ENCODE assay signal across 21 cellular contexts in the genomic region with DNA sequence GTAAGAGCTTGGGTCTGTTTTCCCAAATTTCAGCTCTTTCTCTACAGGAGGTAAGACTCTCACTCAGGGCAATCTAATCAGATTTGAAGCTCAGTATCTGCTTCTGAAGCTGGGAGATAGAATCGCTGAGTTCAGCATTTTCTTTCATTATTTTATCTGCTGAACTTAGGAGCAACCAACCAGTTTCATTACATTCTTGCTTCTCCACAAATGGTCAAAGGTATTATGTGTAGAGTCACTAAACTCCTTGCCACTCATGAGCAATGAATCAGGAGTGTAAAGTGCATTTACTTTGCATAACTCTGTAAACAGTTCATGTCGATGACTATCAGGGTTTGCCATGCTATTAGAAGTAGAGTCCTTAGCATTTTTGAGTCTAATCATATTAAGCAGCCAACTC.
DNase-seq lines count a peak whose midpoint lies in the region; ATAC-seq, FAIRE-seq and TF ChIP-seq lines count a peak whose summit lies in the region.
"Had no signal": no experiment of that assay in that cellular context is flagged by ENCODE, and none has a peak within 500 bp of the region (broad histone marks: within the 10 kb centered on the region; RNA-seq: fewer than 3 reads in every experiment).

No MANE protein-coding gene starts in this region.

- H4K5ac ChIP-seq in H1 (ENCODE audit: insufficient read length, low read depth, low read length): no peak overlapping the region

- no peak overlapping the region for H2BK5ac ChIP-seq in H1 (ENCODE audit: low read depth, low read length)

- no TSS peak for BruUV-seq in PC-3 (replicated peaks; lab: Mats Ljungman, UMichigan)

- TF ChIP-seq RAD21 in A549 (conservative IDR thresholded peaks at IDR 0.05 in 1 of 2, IDR thresholded peaks at IDR 0.05 in 1 of 2): no peak
- no peak for TF ChIP-seq RAD21 in H1 (IDR thresholded peaks at IDR 0.05 in 1 of 2, conservative IDR thresholded peaks at IDR 0.05 in 1 of 2; ENCODE audit: low read depth in 2 of 2, low read length in 2 of 2)

- H3K4me1 ChIP-seq in A549 (no peaks in the 10 kb centered on the region), PC-3 (ENCODE audit: insufficient read depth, low read length) (no peaks in the 10 kb centered on the region), H1 (replicated peaks in 1 of 4; ENCODE audit: control insufficient read depth in 3 of 4, insufficient read depth in 4 of 4, low read length in 3 of 4) (peaks cover 0 to 7% (median under 1%) of the 10 kb centered on the region in 4 experiments; a peak in 2 of 7 replicates)

- CTCF ChIA-PET in A549 (lab: Yijun Ruan, JAX) (no interaction called here), PC-3 (lab: Charles Lee) (no interaction called here), H1 (lab: Charles Lee; ENCODE audit: partially characterized antibody) (interaction anchor here (1.1 to 1.9 kb wide), 2 partner anchors 12 to 25 kb away, joined by 3 to 4 read pairs; no protein-coding TSS in a partner anchor)

- H2BK12ac ChIP-seq in H1 (ENCODE audit: low read depth, low read length): no peak overlapping the region

- peak; percentile 39 for FAIRE-seq in A549 (lab: Jason Lieb, UNC)
- no peak for FAIRE-seq in H1 (lab: Jason Lieb, UNC)
- FAIRE-seq: GM12891, GM18507 had no signal

- H3K9me2 ChIP-seq in PC-3 (replicated peaks; ENCODE audit: low read length): no peaks in the 10 kb centered on the region

- H3K14ac ChIP-seq in H1 (ENCODE audit: insufficient read length): no peak overlapping the region

- no peak overlapping the region for H3K4ac ChIP-seq in H1 (replicated peaks; ENCODE audit: insufficient read length, low read depth, low read length)

- TF ChIP-seq CTCF in A549 (IDR thresholded peaks at IDR 0.05) (no peak), PC-3 (conservative IDR thresholded peaks at IDR 0.05; ENCODE audit: low read depth, low read length) (no peak), H1 (IDR thresholded peaks at IDR 0.05; ENCODE audit: control extremely low read depth in 1 of 3, insufficient read depth in 1 of 3, low read depth in 1 of 3, low read length in 3 of 3) (no peak)

- H3K36me3 ChIP-seq in PC-3 (ENCODE audit: low read depth, low read length): no peaks in the 10 kb centered on the region
- no peaks in the 10 kb centered on the region for H3K36me3 ChIP-seq in H1 (ENCODE audit: control insufficient read depth in 2 of 4, insufficient read depth in 4 of 4, low read length in 3 of 4)

- H4K8ac ChIP-seq in H1 (ENCODE audit: extremely low read depth, insufficient read depth, low read length): no peak overlapping the region

- DNase-seq in A549 (ENCODE audit: low read depth in 1 of 2, low spot score in 1 of 2): no peak
- DNase-seq in PC-3: peak; percentile 57
- DNase-seq in H1 (ENCODE audit: low read depth in 1 of 2, low spot score in 2 of 2): no peak
- DNase-seq in kidney tubule cell (ENCODE audit: low spot score): peak; percentile 15
- no peak for DNase-seq in activated gamma-delta T cell treated with Interleukin-2 at 50 U/mL for 16 hours
- DNase-seq: 8988T; C1 segment of cervical spinal cord; Calu3; CD4-positive, alpha-beta memory T cell; COR-L47; DMS53; DMS79 treated with DMSO at 0.1 percent for 48 hours; GF-D8; GM23248; H9 had no signal

- no peaks in the 10 kb centered on the region for H3K79me1 ChIP-seq in H1 (ENCODE audit: low read depth, low read length)

- TF ChIP-seq POLR2A in A549 (IDR thresholded peaks at IDR 0.05; ENCODE audit: low read length) (no peak), H1 (IDR thresholded peaks at IDR 0.05; ENCODE audit: control extremely low read depth in 1 of 2, low read depth in 2 of 2, low read length in 2 of 2) (no peak)

- H3K18ac ChIP-seq in H1 (ENCODE audit: extremely low read depth, low read length): no peak overlapping the region

- H3K27ac ChIP-seq in A549: no peak overlapping the region
- no peak overlapping the region for H3K27ac ChIP-seq in PC-3 (ENCODE audit: low read length)
- H3K27ac ChIP-seq in H1 (ENCODE audit: low read depth, low read length): no peak overlapping the region
- H3K27ac ChIP-seq: GM23248 had no signal

- ATAC-seq in A549 (no peak), PC-3 (no peak), HG02884 (IDR thresholded peaks at IDR 0.05; ENCODE audit: unreplicated experiment) (no peak), GM19023 (IDR thresholded peaks at IDR 0.05; ENCODE audit: unreplicated experiment) (no peak), HG03108 (IDR thresholded peaks at IDR 0.05; ENCODE audit: unreplicated experiment) (no peak)
- ATAC-seq: HCT116 had no signal

- H3K9me3 ChIP-seq in A549 (no peaks in the 10 kb centered on the region), PC-3 (ENCODE audit: low read length) (peaks cover 11% of the 10 kb centered on the region; the same call in 1 of the 2 replicates), H1 (ENCODE audit: insufficient read depth in 2 of 2, low read depth in 1 of 2, low read length in 1 of 2) (no peaks in the 10 kb centered on the region)

- H3K27me3 ChIP-seq in PC-3 (ENCODE audit: low read length) (no peaks in the 10 kb centered on the region), H1 (replicated peaks in 1 of 4; ENCODE audit: control insufficient read depth in 3 of 4, extremely low read depth in 1 of 4, insufficient read depth in 3 of 4, low read length in 3 of 4) (no peaks in the 10 kb centered on the region)

- POLR2A ChIA-PET in A549 (lab: Yijun Ruan, JAX) (no interaction called here), PC-3 (lab: Charles Lee; ENCODE audit: unreplicated experiment) (no interaction called here), H1 (lab: Charles Lee; ENCODE audit: partially characterized antibody) (no interaction called here)

- H3K79me2 ChIP-seq in PC-3 (ENCODE audit: low read length) (no peaks in the 10 kb centered on the region), H1 (ENCODE audit: control insufficient read depth in 1 of 2, insufficient read depth in 2 of 2, low read length in 2 of 2) (no peaks in the 10 kb centered on the region)

- H3K4me3 ChIP-seq in A549 (no peak overlapping the region), PC-3 (ENCODE audit: low read length) (no peak overlapping the region), H1 (ENCODE audit: extremely low read depth in 1 of 4, insufficient read depth in 2 of 4, low read depth in 3 of 4, low read length in 4 of 4) (no peak overlapping the region)
- H3K4me3 ChIP-seq: GM23248 had no signal

- H2AFZ ChIP-seq in PC-3 (ENCODE audit: low read length) (no peak overlapping the region), H1 (ENCODE audit: low read length) (no peak overlapping the region)
- H2AFZ ChIP-seq: GM23248 had no signal

- no peak overlapping the region for H3K56ac ChIP-seq in H1 (replicated peaks; ENCODE audit: insufficient read length, low read depth, low read length)

- no peak overlapping the region for H4K91ac ChIP-seq in H1 (replicated peaks; ENCODE audit: insufficient read length, low read length)

- no peaks in the 10 kb centered on the region for H3F3A ChIP-seq in PC-3 (ENCODE audit: low read length, unreplicated experiment)

- no peak overlapping the region for H3K4me2 ChIP-seq in A549
- H3K4me2 ChIP-seq in PC-3 (ENCODE audit: low read length): no peak overlapping the region
- H3K4me2 ChIP-seq in H1 (ENCODE audit: insufficient read depth in 1 of 2, low read depth in 2 of 2, low read length in 2 of 2): no peak overlapping the region

- no peaks in the 10 kb centered on the region for H3K23me2 ChIP-seq in H1 (ENCODE audit: low read depth, low read length)

- TF ChIP-seq EP300 in A549 (IDR thresholded peaks at IDR 0.05) (no peak), H1 (IDR thresholded peaks at IDR 0.05; ENCODE audit: borderline replicate concordance in 1 of 2, low read depth in 2 of 2, low read length in 2 of 2) (no peak)

- no peak overlapping the region for H3K23ac ChIP-seq in H1 (ENCODE audit: insufficient read length)

- H2AK5ac ChIP-seq in H1 (ENCODE audit: low read depth, low read length): no peak overlapping the region

- H4K20me1 ChIP-seq in PC-3 (ENCODE audit: low read length) (no peaks in the 10 kb centered on the region), H1 (replicated peaks in 1 of 2; ENCODE audit: control insufficient read depth in 1 of 2, insufficient read depth in 2 of 2, low read length in 2 of 2) (no peaks in the 10 kb centered on the region)

- intact Hi-C loops in PC-3 (cut with micrococcal nuclease): no loop called here

- no peak overlapping the region for H2BK120ac ChIP-seq in H1 (replicated peaks; ENCODE audit: low read depth, low read length)

- H2BK20ac ChIP-seq in H1 (ENCODE audit: low read length): no peak overlapping the region

- H2BK15ac ChIP-seq in H1 (ENCODE audit: low read length): no peak overlapping the region

- WGBS in A549 (ENCODE audit: missing lambda C conversion rate): 5% methylated on average over 2 of the region's 2 CpGs
- WGBS in H1 (ENCODE audit: extremely low coverage in 1 of 2, insufficient coverage in 1 of 2, insufficient read length in 1 of 2, insufficient replicate concordance in 2 of 2, low coverage in 1 of 2, low lambda C conversion rate in 2 of 2, missing lambda C conversion rate in 1 of 2), 2 experiments: 95% methylated on average over 2 of the region's 2 CpGs; no CpG with 5 or more reads in 1 of the 2 experiments

- no peak overlapping the region for H3K9ac ChIP-seq in PC-3 (ENCODE audit: low read length)
- no peak overlapping the region for H3K9ac ChIP-seq in H1 (replicated peaks in 1 of 4; ENCODE audit: extremely low read depth in 1 of 4, low read depth in 3 of 4, low read length in 3 of 4)
- H3K9ac ChIP-seq: GM23248 had no signal

TF ChIP-seq in A549, 52 proteins besides CTCF, POLR2A, EP300 and RAD21:
- no peak for TF ChIP-seq ZFP36 (IDR thresholded peaks at IDR 0.05; ENCODE audit: borderline replicate concordance, partially characterized antibody)
- TF ChIP-seq MAFK (IDR thresholded peaks at IDR 0.05; ENCODE audit: partially characterized antibody): peak; percentile 85
- no peak for TF ChIP-seq FOSL2 (IDR thresholded peaks at IDR 0.05)
- no peak for TF ChIP-seq FOSL2 (CRISPR knock-in tag; IDR thresholded peaks at IDR 0.05)

TF ChIP-seq in H1, 55 proteins besides CTCF, POLR2A, EP300 and RAD21:
- TF ChIP-seq KDM5A (IDR thresholded peaks at IDR 0.05; ENCODE audit: low read length) (no peak), POLR2AphosphoS5 (IDR thresholded peaks at IDR 0.05; ENCODE audit: low read depth, low read length) (no peak), BCL11A (IDR thresholded peaks at IDR 0.05; ENCODE audit: low read depth in 2 of 2, low read length in 2 of 2) (no peak), MAFK (IDR thresholded peaks at IDR 0.05; ENCODE audit: low read depth, low read length) (peak; percentile 57), KDM1A (IDR thresholded peaks at IDR 0.05; ENCODE audit: borderline replicate concordance, low read length) (no peak)

Comparison
In these comparisons a context has a peak if more than half of its experiments do, and no peak if none do; other contexts are left out.
1. DNase-seq: peak in PC-3 (single experiment) and kidney tubule cell (single experiment); none in A549 (0 of 2), H1 (0 of 2) and activated gamma-delta T cell treated with Interleukin-2 at 50 U/mL for 16 hours (single experiment).
2. Of the 18 proteins assayed by ChIP-seq in both H1 and A549: peak only in H1: none; only in A549: none; in both: MAFK; in neither: 17.